Comparison of ENCODE assay signal across 2 cellular contexts in genomic region chr17:2058521-2059124, GRCh38.
TF ChIP-seq lines count a peak whose summit lies in the region.

No MANE protein-coding gene starts in this region.

TF ChIP-seq in GM23338, 12 proteins besides CTCF, POLR2A, EP300 and RAD21:
- TF ChIP-seq ZNF462 (CRISPR knock-in tag; IDR thresholded peaks at IDR 0.05), result no peak
- TF ChIP-seq ZNF114 (CRISPR knock-in tag; IDR thresholded peaks at IDR 0.05), result no peak
- TF ChIP-seq EZH2 (IDR thresholded peaks at IDR 0.05; ENCODE audit: low read depth, unreplicated experiment), result no peak
- no peak for TF ChIP-seq STAT1 (IDR thresholded peaks at IDR 0.05; ENCODE audit: unreplicated experiment)
- no peak for TF ChIP-seq JUNB (IDR thresholded peaks at IDR 0.05; ENCODE audit: unreplicated experiment)
- peak; percentile 41; the same call in 1 of the 2 replicates for TF ChIP-seq ZNF331 (CRISPR knock-in tag; IDR thresholded peaks at IDR 0.05; ENCODE audit: low read depth)
- no peak for TF ChIP-seq REST (IDR thresholded peaks at IDR 0.05; ENCODE audit: unreplicated experiment)
- TF ChIP-seq, protein P1, sequence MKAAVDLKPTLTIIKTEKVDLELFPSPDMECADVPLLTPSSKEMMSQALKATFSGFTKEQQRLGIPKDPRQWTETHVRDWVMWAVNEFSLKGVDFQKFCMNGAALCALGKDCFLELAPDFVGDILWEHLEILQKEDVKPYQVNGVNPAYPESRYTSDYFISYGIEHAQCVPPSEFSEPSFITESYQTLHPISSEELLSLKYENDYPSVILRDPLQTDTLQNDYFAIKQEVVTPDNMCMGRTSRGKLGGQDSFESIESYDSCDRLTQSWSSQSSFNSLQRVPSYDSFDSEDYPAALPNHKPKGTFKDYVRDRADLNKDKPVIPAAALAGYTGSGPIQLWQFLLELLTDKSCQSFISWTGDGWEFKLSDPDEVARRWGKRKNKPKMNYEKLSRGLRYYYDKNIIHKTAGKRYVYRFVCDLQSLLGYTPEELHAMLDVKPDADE (IDR thresholded peaks at IDR 0.05), result no peak
- no peak for TF ChIP-seq EZH2phosphoT487 (IDR thresholded peaks at IDR 0.05; ENCODE audit: unreplicated experiment)
- no peak for TF ChIP-seq NANOG (IDR thresholded peaks at IDR 0.05; ENCODE audit: borderline replicate concordance)
- peak; percentile 45; the same call in 1 of the 2 replicates for TF ChIP-seq CREB1 (CRISPR knock-in tag; IDR thresholded peaks at IDR 0.05; ENCODE audit: low read depth)
- 0 out of 2 replicates have a peak, but pooled peaks have one; percentile 27 for TF ChIP-seq POLR2AphosphoS5 (IDR thresholded peaks at IDR 0.05; ENCODE audit: low read depth)
TF ChIP-seq in GM23338: peak in this region for 3.

TF ChIP-seq in liver, 16 proteins besides CTCF, POLR2A, EP300 and RAD21 (continued from another document):
- TF ChIP-seq, protein P2, sequence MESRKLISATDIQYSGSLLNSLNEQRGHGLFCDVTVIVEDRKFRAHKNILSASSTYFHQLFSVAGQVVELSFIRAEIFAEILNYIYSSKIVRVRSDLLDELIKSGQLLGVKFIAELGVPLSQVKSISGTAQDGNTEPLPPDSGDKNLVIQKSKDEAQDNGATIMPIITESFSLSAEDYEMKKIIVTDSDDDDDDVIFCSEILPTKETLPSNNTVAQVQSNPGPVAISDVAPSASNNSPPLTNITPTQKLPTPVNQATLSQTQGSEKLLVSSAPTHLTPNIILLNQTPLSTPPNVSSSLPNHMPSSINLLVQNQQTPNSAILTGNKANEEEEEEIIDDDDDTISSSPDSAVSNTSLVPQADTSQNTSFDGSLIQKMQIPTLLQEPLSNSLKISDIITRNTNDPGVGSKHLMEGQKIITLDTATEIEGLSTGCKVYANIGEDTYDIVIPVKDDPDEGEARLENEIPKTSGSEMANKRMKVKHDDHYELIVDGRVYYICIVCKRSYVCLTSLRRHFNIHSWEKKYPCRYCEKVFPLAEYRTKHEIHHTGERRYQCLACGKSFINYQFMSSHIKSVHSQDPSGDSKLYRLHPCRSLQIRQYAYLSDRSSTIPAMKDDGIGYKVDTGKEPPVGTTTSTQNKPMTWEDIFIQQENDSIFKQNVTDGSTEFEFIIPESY (IDR thresholded peaks at IDR 0.05), result no peak
- TF ChIP-seq FOXA2 (IDR thresholded peaks at IDR 0.05), result no peak
- no peak for TF ChIP-seq MAX (IDR thresholded peaks at IDR 0.05)
- no peak for TF ChIP-seq GABPA (IDR thresholded peaks at IDR 0.05 in 1 of 2, conservative IDR thresholded peaks at IDR 0.05 in 1 of 2)
- TF ChIP-seq EGR1 (IDR thresholded peaks at IDR 0.05; ENCODE audit: low read depth in 2 of 2), result no peak
